ENCODE assay signal across 8 cellular contexts in the genomic region with DNA sequence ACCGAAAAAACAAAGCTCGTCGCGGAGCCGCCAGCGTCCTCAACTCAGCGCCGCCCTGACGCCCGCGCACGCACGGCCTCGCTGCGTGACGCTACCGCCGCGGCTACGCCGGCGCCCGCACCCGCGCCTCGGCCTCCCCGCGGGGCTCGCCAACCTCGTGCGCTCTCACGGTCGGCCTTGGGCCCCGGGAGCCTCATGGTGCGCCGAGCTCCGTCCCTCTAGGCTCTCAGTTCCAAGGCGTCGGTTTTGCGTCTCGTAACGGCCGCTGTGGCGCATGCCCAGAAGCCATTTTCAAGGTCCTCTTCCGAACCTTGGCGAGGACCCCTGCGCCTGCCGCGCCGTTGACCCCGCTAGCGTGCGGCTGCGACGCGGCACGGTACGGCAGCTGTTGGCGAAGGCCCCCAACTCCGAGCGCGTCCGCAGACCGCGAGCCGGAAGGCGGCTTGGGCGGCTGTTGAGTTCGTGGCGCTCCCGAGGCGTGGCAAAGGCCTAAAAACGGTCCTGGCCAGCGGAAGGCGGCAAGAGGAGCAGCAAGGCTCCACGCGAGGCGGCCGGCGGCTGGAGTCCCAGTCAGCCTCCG. TPM values are rescaled to one million over a fixed set of nuclear protein-coding genes. Genes with fewer than 3 reads are reported as not detected.
DNase-seq lines count a peak whose midpoint lies in the region; ATAC-seq and FAIRE-seq lines count a peak whose summit lies in the region.

A gene (minus strand): TSS at position 64 of the 580 bp plus-strand sequence. CDS start 1,209 bp downstream, outside the sequence.

- H3K4me1 ChIP-seq in GM23248 (ENCODE audit: insufficient read depth) = peaks cover 5% of the 10 kb centered on the region; the same call in 1 of the 2 replicates

- H2AFZ ChIP-seq in GM23248 = peak within 1 kb of the TSS; percentile 80

- no peaks in the 10 kb centered on the region for H4K20me1 ChIP-seq in GM23248 (ENCODE audit: insufficient read depth)

- no peaks in the 10 kb centered on the region for H3K27me3 ChIP-seq in GM23248 (replicated peaks; ENCODE audit: insufficient read depth)

- H3K4me3 Mint-ChIP-seq in memory B cell = peak within 1 kb of the TSS; percentile 84

- no peaks in the 10 kb centered on the region for H3K79me2 ChIP-seq in GM23248 (ENCODE audit: insufficient read depth)

- H3K36me3 Mint-ChIP-seq in memory B cell = peaks cover 1% of the 10 kb centered on the region

- H3K4me2 ChIP-seq in GM23248 (ENCODE audit: unreplicated experiment) = peak within 1 kb of the TSS; percentile 77

- H3F3A ChIP-seq in GM23248 (ENCODE audit: insufficient read depth) = peaks cover 5% of the 10 kb centered on the region; the same call in 1 of the 2 replicates

- FAIRE-seq in HTR-8/SVneo (lab: Jason Lieb, UNC) = no peak

- H3K9me3 ChIP-seq in GM23248 (ENCODE audit: low read depth) = no peaks in the 10 kb centered on the region

- 2 to 3% methylated on average over 75 to 81 of the region's 81 CpGs for WGBS in GM23248 (ENCODE audit: low coverage in 1 of 2, low lambda C conversion rate in 2 of 2, missing lambda C conversion rate in 2 of 2), 2 experiments

- H3K4me1 Mint-ChIP-seq in memory B cell = no peaks in the 10 kb centered on the region

- no peaks in the 10 kb centered on the region for H3K36me3 ChIP-seq in GM23248 (ENCODE audit: low read depth)

- DNase-seq in ELR (ENCODE audit: low read depth) (peak; percentile 58), GM23248 (peak; percentile 88), MV-4-11 (lab: John Stamatoyannopoulos, UW) (peak; percentile 78), memory B cell (ENCODE audit: low spot score in 2 of 2) (peak; percentile 71 to 80), HTR-8/SVneo (ENCODE audit: insufficient read length, low spot score) (no peak)
- DNase-seq in activated CD4-positive, alpha-beta T cell treated with anti-CD3 and anti-CD28 coated beads, Interleukin-2, amount 50 U/mL, for 4 hours = peak; percentile 64 to 69
- DNase-seq in effector CD4-positive, alpha-beta T cell = peak; percentile 71
- peak; percentile 58 for DNase-seq in stimulated activated CD8-positive, alpha-beta memory T cell treated with anti-CD3 and anti-CD28 coated beads, Interleukin-12 subunit alpha, Interleukin-12 subunit beta, amount 100 ng/mL, for 1 hour (ENCODE audit: low read depth)

- H3K9me3 Mint-ChIP-seq in memory B cell = no peaks in the 10 kb centered on the region

- no peaks in the 10 kb centered on the region for H3K9me2 ChIP-seq in GM23248 (ENCODE audit: insufficient read depth)

- peak within 1 kb of the TSS; percentile 87 for H3K27ac ChIP-seq in GM23248

- H3K9ac ChIP-seq in GM23248 = peak within 1 kb of the TSS; percentile 91

- ATAC-seq in memory B cell (ENCODE audit: low read depth) = peak; percentile 82

- H3K4me3 ChIP-seq in GM23248 = peak within 1 kb of the TSS; percentile 72

- H3K27me3 Mint-ChIP-seq in memory B cell = no peaks in the 10 kb centered on the region

- in situ Hi-C loops in GM23248 (cut with MboI) = no loop called here

- peak within 1 kb of the TSS; percentile 92 for H3K27ac Mint-ChIP-seq in memory B cell

RNA-seq across cellular contexts. Expression of the gene that starts here (rescaled TPM):
- total RNA-seq in GM23248 (2014; rRNA removed; shearing (Covaris generic)) = 2.4 and 7.2 TPM in 2 replicates
- polyA plus RNA-seq in GM23248 (2016; fragmentation: Nextera tagmentation; extraction: Ambion mirVana) = 6.3 and 7.6 TPM in 2 replicates
